In the genomic region with DNA sequence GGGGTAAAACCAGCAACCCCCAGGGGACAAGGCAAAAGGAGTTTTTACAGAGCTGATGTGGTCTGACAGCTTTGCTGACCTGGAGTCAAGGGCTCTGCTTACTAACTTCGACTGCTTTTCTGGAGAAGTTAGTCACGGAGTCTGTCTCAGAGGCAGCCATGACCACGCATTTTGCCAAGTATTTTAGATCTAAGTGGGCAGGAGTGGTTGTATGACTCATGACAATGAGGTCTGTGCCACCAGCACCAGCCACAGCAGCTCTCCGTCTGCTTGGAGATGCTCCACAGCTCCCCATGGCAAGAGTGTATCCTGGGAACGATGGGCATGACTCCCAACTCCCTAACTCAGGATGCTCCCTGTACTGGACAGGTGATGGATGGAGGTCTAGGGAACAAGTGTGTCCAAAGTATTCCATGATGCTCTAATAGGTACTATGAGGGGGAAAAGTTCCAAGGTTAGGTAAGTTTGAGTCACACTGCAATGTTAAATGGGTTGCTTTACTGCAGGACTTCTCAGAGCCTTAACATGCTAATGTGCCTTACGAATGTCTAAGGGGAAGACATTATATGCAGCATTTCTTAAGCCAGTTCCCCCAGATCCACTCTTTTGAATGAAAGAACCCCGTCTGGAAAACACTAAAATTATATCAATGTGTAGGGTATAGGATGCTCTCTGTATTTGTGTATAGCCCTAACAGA, we compare ENCODE assay signal across 20 cellular contexts.
DNase-seq lines count a peak whose midpoint lies in the region; ATAC-seq and TF ChIP-seq lines count a peak whose summit lies in the region.
"Had no signal": no experiment of that assay in that cellular context is flagged by ENCODE, and none has a peak within 500 bp of the region (broad histone marks: within the 10 kb centered on the region; RNA-seq: fewer than 3 reads in every experiment).

No MANE protein-coding gene starts in this region.

- no peaks in the 10 kb centered on the region for H3K27me3 ChIP-seq in left lung
- H3K27me3 ChIP-seq: suprapubic skin had no signal

- H3K36me3 ChIP-seq in left lung = no peaks in the 10 kb centered on the region
- H3K36me3 ChIP-seq: suprapubic skin had no signal

- no peak overlapping the region for H3K27ac ChIP-seq in left lung
- H3K27ac ChIP-seq: C4-2B, KMS-11, parathyroid adenoma, suprapubic skin had no signal

- no peaks in the 10 kb centered on the region for H3K9me3 ChIP-seq in left lung
- H3K9me3 ChIP-seq: suprapubic skin had no signal

- H3K4me3 ChIP-seq in left lung = no peak overlapping the region
- H3K4me3 ChIP-seq: suprapubic skin had no signal

- ATAC-seq in SK-N-SH treated with all-trans-retinoic acid at 6 μM for 48 hours (peak; percentile 64), left lung (peak; percentile 33), HG02884 (IDR thresholded peaks at IDR 0.05; ENCODE audit: unreplicated experiment) (no peak), GM21737 (IDR thresholded peaks at IDR 0.05; ENCODE audit: unreplicated experiment) (no peak), HG03135 (IDR thresholded peaks at IDR 0.05; ENCODE audit: unreplicated experiment) (no peak)
- ATAC-seq: Panc1, T-cell had no signal

- intact Hi-C loops in left lung (cut with DNase I) = no loop called here

- H3K4me1 ChIP-seq in left lung = no peaks in the 10 kb centered on the region
- H3K4me1 ChIP-seq: parathyroid adenoma, suprapubic skin had no signal

- DNase-seq in AG08396 (ENCODE audit: low spot score) = peak; percentile 29
- peak; percentile 66 for DNase-seq in GM03348 (ENCODE audit: low spot score)
- no peak for DNase-seq in left lung
- DNase-seq in midbrain (lab: John Stamatoyannopoulos, UW) = no peak
- DNase-seq: activated naive CD8-positive, alpha-beta T cell treated with anti-CD3 and anti-CD28 coated beads, Interleukin-2, amount 10 ng/mL, durations not matched to agents 7 days and 5 days; glutamatergic neuron; kidney; NCI-H187 treated with DMSO at 0.1 percent for 48 hours; NCI-H526 treated with DMSO at 0.1 percent for 48 hours; stimulated activated CD4-positive, alpha-beta T cell treated with anti-CD3 and anti-CD28 coated beads, Interleukin-12 subunit alpha, Interleukin-12 subunit beta, amount 100 ng/mL, for 4 hours; T-cell had no signal

- no peak for TF ChIP-seq CTCF in left lung (IDR thresholded peaks at IDR 0.05)

TF ChIP-seq in SK-N-SH treated with all-trans-retinoic acid at 6 μM for 48 hours, 23 proteins besides CTCF, POLR2A, EP300 and RAD21:
- TF ChIP-seq ZC3H10 (CRISPR knock-in tag; IDR thresholded peaks at IDR 0.05) = no peak

Comparison
In these comparisons a context has a peak if more than half of its experiments do, and no peak if none do; other contexts are left out.
1. DNase-seq: peak in AG08396 (single experiment) and GM03348 (single experiment); none in left lung (0 of 2) and midbrain (single experiment).
2. ATAC-seq: peak in SK-N-SH treated with all-trans-retinoic acid at 6 μM for 48 hours (single experiment) and left lung (single experiment); none in HG02884 (single experiment), GM21737 (single experiment) and HG03135 (single experiment).